ENCODE assay signal across 22 cellular contexts in genomic region chr5:40827479-40827977, GRCh38. TPM values are rescaled to one million over a fixed set of nuclear protein-coding genes. Genes with fewer than 3 reads are reported as not detected.
DNase-seq lines count a peak whose midpoint lies in the region; ATAC-seq and TF ChIP-seq lines count a peak whose summit lies in the region.
"Had no signal": no experiment of that assay in that cellular context is flagged by ENCODE, and none has a peak within 500 bp of the region (broad histone marks: within the 10 kb centered on the region; RNA-seq: fewer than 3 reads in every experiment).

No MANE protein-coding gene starts in this region.

- no peak for DNase-seq in activated naive CD4-positive, alpha-beta T cell treated with anti-CD3 and anti-CD28 coated beads for 36 hours
- no peak for DNase-seq in activated naive CD4-positive, alpha-beta T cell treated with Interleukin-2 at 50 U/mL for 16 hours
- DNase-seq in GM23338 (ENCODE audit: low spot score) (no peak), CD14-positive monocyte (ENCODE audit: low spot score) (no peak), DMS153 treated with DMSO at 0.1 percent for 48 hours (lab: John Stamatoyannopoulos, UW; ENCODE audit: unreplicated experiment) (no peak)
- DNase-seq in activated T-helper 1 cell treated with anti-CD3 and anti-CD28 coated beads, Interleukin-12 subunit alpha, Interleukin-12 subunit beta, Interleukin-2, Interleukin-4 antibody, amounts not matched to agents 30 ng/mL and 10 ng/mL and 1 ng/mL, durations not matched to agents 14 hours and 24 hours and 36 hours (ENCODE audit: low spot score), result no peak
- no peak for DNase-seq in naive thymus-derived CD4-positive, alpha-beta T cell
- DNase-seq in activated CD8-positive, alpha-beta memory T cell treated with anti-CD3 and anti-CD28 coated beads for 24 hours, result no peak
- DNase-seq: activated CD4-positive, alpha-beta T cell treated with anti-CD3 and anti-CD28 coated beads for 1 hour; activated CD8-positive, alpha-beta memory T cell treated with anti-CD3 and anti-CD28 coated beads, Interleukin-2, amount 50 U/mL, for 48 hours; brain microvascular endothelial cell; cortex of kidney; heart left ventricle; left colon; midbrain; NCI-H1417; NCI-H524 treated with DMSO at 0.1 percent for 48 hours; stimulated activated CD4-positive, alpha-beta T cell treated with anti-CD3 and anti-CD28 coated beads, Interleukin-1b, Interleukin-23, amount 100 ng/mL, for 48 hours; stimulated activated naive CD4-positive, alpha-beta T cell treated with Interleukin-2 at 50 U/mL for 16 hours; T1000 had no signal

- no peaks in the 10 kb centered on the region for H3K9me3 Mint-ChIP-seq in activated naive CD4-positive, alpha-beta T cell treated with anti-CD3 and anti-CD28 coated beads for 36 hours
- H3K9me3 Mint-ChIP-seq in GM23338 (peaks cover 3% of the 10 kb centered on the region; the same call in 1 of the 3 replicates), CD14-positive monocyte (no peaks in the 10 kb centered on the region)
- no peaks in the 10 kb centered on the region for H3K9me3 Mint-ChIP-seq in activated T-helper 1 cell treated with anti-CD3 and anti-CD28 coated beads, Interleukin-12 subunit alpha, Interleukin-12 subunit beta, Interleukin-2, Interleukin-4 antibody, amounts not matched to agents 30 ng/mL and 10 ng/mL and 1 ng/mL, durations not matched to agents 14 hours and 24 hours and 36 hours
- peaks cover 0 to 3% (median 0%) of the 10 kb centered on the region in 11 donors for H3K9me3 Mint-ChIP-seq in naive thymus-derived CD4-positive, alpha-beta T cell

- H3K4me2 ChIP-seq in GM23338, result no peak overlapping the region

- no peak overlapping the region for H3K4me3 ChIP-seq in GM23338
- no peak overlapping the region for H3K4me3 ChIP-seq in naive thymus-derived CD4-positive, alpha-beta T cell (ENCODE audit: low read length)
- H3K4me3 ChIP-seq: heart left ventricle, prostate gland, tibial nerve had no signal

- no peak overlapping the region for H3K4me3 Mint-ChIP-seq in activated naive CD4-positive, alpha-beta T cell treated with anti-CD3 and anti-CD28 coated beads for 36 hours
- H3K4me3 Mint-ChIP-seq in GM23338, result no peak overlapping the region
- no peak overlapping the region for H3K4me3 Mint-ChIP-seq in activated T-helper 1 cell treated with anti-CD3 and anti-CD28 coated beads, Interleukin-12 subunit alpha, Interleukin-12 subunit beta, Interleukin-2, Interleukin-4 antibody, amounts not matched to agents 30 ng/mL and 10 ng/mL and 1 ng/mL, durations not matched to agents 14 hours and 24 hours and 36 hours
- H3K4me3 Mint-ChIP-seq in naive thymus-derived CD4-positive, alpha-beta T cell, result no peak overlapping the region
- no peak overlapping the region for H3K4me3 Mint-ChIP-seq in CD14-positive monocyte

- peaks cover 6% of the 10 kb centered on the region; the same call in 1 of the 2 replicates for H3K4me1 ChIP-seq in GM23338 (ENCODE audit: insufficient read depth)
- H3K4me1 ChIP-seq in naive thymus-derived CD4-positive, alpha-beta T cell (ENCODE audit: control insufficient read depth in 2 of 2, insufficient read depth in 2 of 2, low read length in 2 of 2), result peaks cover 0 to 3% of the 10 kb centered on the region in 2 donors
- H3K4me1 ChIP-seq: prostate gland had no signal

- no peak for ATAC-seq in GM23338
- no peak for ATAC-seq in naive thymus-derived CD4-positive, alpha-beta T cell
- ATAC-seq: heart left ventricle, left colon had no signal

- peaks cover 58% of the 10 kb centered on the region for H3K36me3 Mint-ChIP-seq in activated naive CD4-positive, alpha-beta T cell treated with anti-CD3 and anti-CD28 coated beads for 36 hours (ENCODE audit: low read depth)
- peaks cover 73% of the 10 kb centered on the region for H3K36me3 Mint-ChIP-seq in GM23338 (ENCODE audit: low read depth)
- H3K36me3 Mint-ChIP-seq in activated T-helper 1 cell treated with anti-CD3 and anti-CD28 coated beads, Interleukin-12 subunit alpha, Interleukin-12 subunit beta, Interleukin-2, Interleukin-4 antibody, amounts not matched to agents 30 ng/mL and 10 ng/mL and 1 ng/mL, durations not matched to agents 14 hours and 24 hours and 36 hours (ENCODE audit: low read depth), result peaks cover 57% of the 10 kb centered on the region
- H3K36me3 Mint-ChIP-seq in naive thymus-derived CD4-positive, alpha-beta T cell, result peaks cover 22 to 45% (median 38%) of the 10 kb centered on the region in 5 donors
- H3K36me3 Mint-ChIP-seq in CD14-positive monocyte, result peaks cover 62 to 72% of the 10 kb centered on the region in 2 donors

- H3K9me3 ChIP-seq in naive thymus-derived CD4-positive, alpha-beta T cell (ENCODE audit: control insufficient read depth in 2 of 3, low read length in 3 of 3), result no peaks in the 10 kb centered on the region
- H3K9me3 ChIP-seq: heart left ventricle, prostate gland, tibial nerve had no signal

- H3K36me3 ChIP-seq in GM23338 (ENCODE audit: insufficient read depth), result peaks cover 66% of the 10 kb centered on the region
- peaks cover 28 to 56% (median 40%) of the 10 kb centered on the region in 3 experiments for H3K36me3 ChIP-seq in naive thymus-derived CD4-positive, alpha-beta T cell (ENCODE audit: control insufficient read depth in 2 of 3, insufficient read depth in 3 of 3, low read length in 3 of 3)

- H3K27ac ChIP-seq in GM23338 (ENCODE audit: low read depth), result peak overlapping the region; percentile 94
- H3K27ac ChIP-seq in naive thymus-derived CD4-positive, alpha-beta T cell (ENCODE audit: low read depth, low read length), result no peak overlapping the region
- H3K27ac ChIP-seq: brain microvascular endothelial cell, heart left ventricle, prostate gland, tibial nerve had no signal

- no peaks in the 10 kb centered on the region for H3K27me3 Mint-ChIP-seq in activated naive CD4-positive, alpha-beta T cell treated with anti-CD3 and anti-CD28 coated beads for 36 hours (ENCODE audit: low read depth)
- peaks cover 32% of the 10 kb centered on the region for H3K27me3 Mint-ChIP-seq in GM23338 (ENCODE audit: insufficient read depth, low read depth, poor library complexity)
- H3K27me3 Mint-ChIP-seq in activated T-helper 1 cell treated with anti-CD3 and anti-CD28 coated beads, Interleukin-12 subunit alpha, Interleukin-12 subunit beta, Interleukin-2, Interleukin-4 antibody, amounts not matched to agents 30 ng/mL and 10 ng/mL and 1 ng/mL, durations not matched to agents 14 hours and 24 hours and 36 hours (ENCODE audit: insufficient read depth), result no peaks in the 10 kb centered on the region
- H3K27me3 Mint-ChIP-seq in naive thymus-derived CD4-positive, alpha-beta T cell, result no peaks in the 10 kb centered on the region
- H3K27me3 Mint-ChIP-seq in CD14-positive monocyte (ENCODE audit: low read depth in 3 of 3), result no peaks in the 10 kb centered on the region

- H2AFZ ChIP-seq in GM23338, result no peak overlapping the region

- no peaks in the 10 kb centered on the region for H3K27me3 ChIP-seq in GM23338 (ENCODE audit: insufficient read depth)
- H3K27me3 ChIP-seq in naive thymus-derived CD4-positive, alpha-beta T cell (ENCODE audit: control insufficient read depth in 2 of 2, insufficient read depth in 2 of 2, low read length in 2 of 2), result no peaks in the 10 kb centered on the region
- H3K27me3 ChIP-seq: brain microvascular endothelial cell, heart left ventricle, tibial nerve had no signal

- POLR2A ChIA-PET in naive thymus-derived CD4-positive, alpha-beta T cell (lab: Charles Lee), result no interaction called here

- intact Hi-C loops in activated naive CD4-positive, alpha-beta T cell treated with anti-CD3 and anti-CD28 coated beads for 36 hours (cut with micrococcal nuclease), result no loop called here
- intact Hi-C loops in activated T-helper 1 cell treated with anti-CD3 and anti-CD28 coated beads, Interleukin-12 subunit alpha, Interleukin-12 subunit beta, Interleukin-2, Interleukin-4 antibody, amounts not matched to agents 30 ng/mL and 10 ng/mL and 1 ng/mL, durations not matched to agents 14 hours and 24 hours and 36 hours (cut with micrococcal nuclease), result no loop called here
- intact Hi-C loops in naive thymus-derived CD4-positive, alpha-beta T cell (cut with micrococcal nuclease), result no loop called here
- intact Hi-C loops in CD14-positive monocyte (cut with micrococcal nuclease), result no loop called here

- TF ChIP-seq CTCF in GM23338 (conservative IDR thresholded peaks at IDR 0.05; ENCODE audit: low read depth in 2 of 2) (no peak), CD14-positive monocyte (IDR thresholded peaks at IDR 0.05) (no peak)

- H3K79me2 ChIP-seq in GM23338 (replicated peaks; ENCODE audit: insufficient read depth), result peaks cover 38% of the 10 kb centered on the region

- peak overlapping the region; percentile 36 for H3K27ac Mint-ChIP-seq in activated naive CD4-positive, alpha-beta T cell treated with anti-CD3 and anti-CD28 coated beads for 36 hours
- H3K27ac Mint-ChIP-seq in GM23338, result peak overlapping the region; percentile 69; the same call in 1 of the 2 replicates
- peak overlapping the region; percentile 56 for H3K27ac Mint-ChIP-seq in activated T-helper 1 cell treated with anti-CD3 and anti-CD28 coated beads, Interleukin-12 subunit alpha, Interleukin-12 subunit beta, Interleukin-2, Interleukin-4 antibody, amounts not matched to agents 30 ng/mL and 10 ng/mL and 1 ng/mL, durations not matched to agents 14 hours and 24 hours and 36 hours
- peak overlapping the region in 5 of 9 donors; percentile 0 to 57 (median 19) for H3K27ac Mint-ChIP-seq in naive thymus-derived CD4-positive, alpha-beta T cell
- peak overlapping the region in 1 of 7 donors; percentile 72 for H3K27ac Mint-ChIP-seq in CD14-positive monocyte

- peaks cover 47% of the 10 kb centered on the region for H4K20me1 ChIP-seq in GM23338 (replicated peaks; ENCODE audit: insufficient read depth)

- CTCF ChIA-PET in activated naive CD4-positive, alpha-beta T cell treated with anti-CD3 and anti-CD28 coated beads for 36 hours (lab: Charles Lee), result no interaction called here
- CTCF ChIA-PET in naive thymus-derived CD4-positive, alpha-beta T cell (lab: Charles Lee), result no interaction called here

- H3K4me1 Mint-ChIP-seq in activated naive CD4-positive, alpha-beta T cell treated with anti-CD3 and anti-CD28 coated beads for 36 hours (ENCODE audit: low read depth), result peaks cover 43% of the 10 kb centered on the region
- H3K4me1 Mint-ChIP-seq in GM23338, result peaks cover 27% of the 10 kb centered on the region
- H3K4me1 Mint-ChIP-seq in activated T-helper 1 cell treated with anti-CD3 and anti-CD28 coated beads, Interleukin-12 subunit alpha, Interleukin-12 subunit beta, Interleukin-2, Interleukin-4 antibody, amounts not matched to agents 30 ng/mL and 10 ng/mL and 1 ng/mL, durations not matched to agents 14 hours and 24 hours and 36 hours (ENCODE audit: low read depth), result peaks cover 53% of the 10 kb centered on the region
- H3K4me1 Mint-ChIP-seq in naive thymus-derived CD4-positive, alpha-beta T cell, result peaks cover 9 to 36% (median 28%) of the 10 kb centered on the region in 7 donors
- peaks cover 15% of the 10 kb centered on the region for H3K4me1 Mint-ChIP-seq in CD14-positive monocyte

- no peaks in the 10 kb centered on the region for H3K9me2 ChIP-seq in GM23338 (ENCODE audit: insufficient read depth)

- H3F3A ChIP-seq in GM23338 (replicated peaks; ENCODE audit: low read depth), result peaks cover 62% of the 10 kb centered on the region

RNA-seq across cellular contexts. Expression of gene RPL37, which starts 7.5 kb away (rescaled TPM):
- 1,000 to 10,000 TPM; 2,148 to 2,239 TPM for total RNA-seq in activated naive CD4-positive, alpha-beta T cell treated with anti-CD3 and anti-CD28 coated beads for 36 hours
- 70.1 and 104 TPM in 2 replicates for total RNA-seq in GM23338 (2014; rRNA removed; shearing (Covaris generic))
- 3,283 and 3,957 TPM in 2 replicates for polyA plus RNA-seq in GM23338 (2016; fragmentation: Nextera tagmentation; extraction: Ambion mirVana)
- 1,451 and 1,473 TPM in 2 replicates for total RNA-seq in activated T-helper 1 cell treated with anti-CD3 and anti-CD28 coated beads, Interleukin-12 subunit alpha, Interleukin-12 subunit beta, Interleukin-2, Interleukin-4 antibody, amounts not matched to agents 30 ng/mL and 10 ng/mL and 1 ng/mL, durations not matched to agents 14 hours and 24 hours and 36 hours
- total RNA-seq in naive thymus-derived CD4-positive, alpha-beta T cell, result 1,000 to 10,000 TPM; 1,642 to 2,808 (median 2,710) TPM
- 1,000 to 10,000 TPM; 1,657 to 2,827 TPM for polyA plus RNA-seq in naive thymus-derived CD4-positive, alpha-beta T cell
- polyA plus RNA-seq in CD14-positive monocyte, result 100 to 1,000 TPM; 738 to 813 TPM

RNA-seq across cellular contexts. Expression of gene CARD6, which starts 13.6 kb away (rescaled TPM):
- total RNA-seq in activated naive CD4-positive, alpha-beta T cell treated with anti-CD3 and anti-CD28 coated beads for 36 hours, result 1 to 10 TPM; 1.3 to 1.4 TPM
- 0.23 and 0.45 TPM in 2 replicates for total RNA-seq in GM23338 (2014; rRNA removed; shearing (Covaris generic))
- polyA plus RNA-seq in GM23338 (2016; fragmentation: Nextera tagmentation; extraction: Ambion mirVana) (0.28 and 0.32 TPM in 2 replicates), CD14-positive monocyte (10 to 100 TPM; 10.6 to 15.6 TPM)
- total RNA-seq in activated T-helper 1 cell treated with anti-CD3 and anti-CD28 coated beads, Interleukin-12 subunit alpha, Interleukin-12 subunit beta, Interleukin-2, Interleukin-4 antibody, amounts not matched to agents 30 ng/mL and 10 ng/mL and 1 ng/mL, durations not matched to agents 14 hours and 24 hours and 36 hours, result 2.1 and 2.3 TPM in 2 replicates
- total RNA-seq in naive thymus-derived CD4-positive, alpha-beta T cell, result 1 to 10 TPM; 1.2 to 5.3 (median 2.9) TPM
- 1 to 10 TPM; 2.3 to 3.2 TPM for polyA plus RNA-seq in naive thymus-derived CD4-positive, alpha-beta T cell

RNA-seq across cellular contexts. Expression of gene PRKAA1, which starts 29.4 kb away (rescaled TPM):
- 10 to 100 TPM; 52.6 to 58.6 TPM for total RNA-seq in activated naive CD4-positive, alpha-beta T cell treated with anti-CD3 and anti-CD28 coated beads for 36 hours
- 35.0 and 35.9 TPM in 2 replicates for total RNA-seq in GM23338 (2014; rRNA removed; shearing (Covaris generic))
- polyA plus RNA-seq in GM23338 (2016; fragmentation: Nextera tagmentation; extraction: Ambion mirVana) (7.8 and 10.3 TPM in 2 replicates), CD14-positive monocyte (10 to 100 TPM; 23.4 to 32.8 TPM)
- total RNA-seq in activated T-helper 1 cell treated with anti-CD3 and anti-CD28 coated beads, Interleukin-12 subunit alpha, Interleukin-12 subunit beta, Interleukin-2, Interleukin-4 antibody, amounts not matched to agents 30 ng/mL and 10 ng/mL and 1 ng/mL, durations not matched to agents 14 hours and 24 hours and 36 hours, result 56.6 and 59.0 TPM in 2 replicates
- 100 to 1,000 TPM in 1 of 5 experiments, 10 to 100 TPM in 4; 65.5 to 103 (median 98.1) TPM for total RNA-seq in naive thymus-derived CD4-positive, alpha-beta T cell
- polyA plus RNA-seq in naive thymus-derived CD4-positive, alpha-beta T cell, result 10 to 100 TPM; 38.3 to 49.2 TPM

Comparison
In these comparisons a context has a peak if more than half of its experiments do, and no peak if none do; other contexts are left out.
1. RNA of gene RPL37, which starts 7.5 kb away (total RNA-seq): 1,642 to 2,808 TPM in naive thymus-derived CD4-positive, alpha-beta T cell, 2,148 to 2,239 TPM in activated naive CD4-positive, alpha-beta T cell treated with anti-CD3 and anti-CD28 coated beads for 36 hours and 1,451 to 1,473 TPM in activated T-helper 1 cell treated with anti-CD3 and anti-CD28 coated beads, Interleukin-12 subunit alpha, Interleukin-12 subunit beta, Interleukin-2, Interleukin-4 antibody, amounts not matched to agents 30 ng/mL and 10 ng/mL and 1 ng/mL, durations not matched to agents 14 hours and 24 hours and 36 hours; 70.1 to 104 TPM in GM23338; every median in the first group is over 10 times any median in the second.